ENCODE assay signal across 1 cellular context in genomic region chr2:65417509-65418085, GRCh38.
A peak's percentile ranks its signal among the peaks of the same experiment; 100 is the strongest.
TF ChIP-seq lines count a peak whose summit lies in the region.

No MANE protein-coding gene starts in this region.

TF ChIP-seq in K562, 482 proteins besides CTCF, POLR2A, EP300 and RAD21:
- TF ChIP-seq PHTF2 (CRISPR knock-in tag; IDR thresholded peaks at IDR 0.05) (no peak), CBFA2T3 (IDR thresholded peaks at IDR 0.05) (0 out of 2 replicates have a peak, but pooled peaks have one; percentile 3), HMBOX1 (IDR thresholded peaks at IDR 0.05) (peak; percentile 92)
